21 cellular contexts compared by ENCODE assay signal in the genomic region with DNA sequence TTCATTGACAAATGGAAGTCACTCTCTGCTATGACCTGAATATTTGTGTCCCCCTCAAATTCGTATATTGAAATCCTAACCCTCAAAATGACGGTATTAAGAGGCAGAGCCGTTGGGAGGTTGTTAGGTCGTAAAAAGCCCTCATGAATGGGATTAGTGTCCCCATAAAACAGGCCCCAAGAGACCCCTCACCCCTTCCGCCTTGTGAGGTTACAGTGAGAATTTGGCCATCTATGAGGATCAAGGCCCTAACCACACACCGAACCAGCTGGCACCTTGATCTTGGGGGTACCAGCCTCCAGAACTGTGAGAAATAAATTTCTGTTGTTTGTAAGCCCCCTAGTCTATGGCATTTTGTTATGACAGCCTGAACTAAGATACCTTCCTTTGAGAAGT. TPM values are rescaled to one million over a fixed set of nuclear protein-coding genes. Genes with fewer than 3 reads are reported as not detected.
DNase-seq lines count a peak whose midpoint lies in the region; TF ChIP-seq lines count a peak whose summit lies in the region.
"Had no signal": no experiment of that assay in that cellular context is flagged by ENCODE, and none has a peak within 500 bp of the region (broad histone marks: within the 10 kb centered on the region; RNA-seq: fewer than 3 reads in every experiment).

No MANE protein-coding gene starts in this region.

- peak overlapping the region; percentile 9 for H3K4me2 ChIP-seq in mammary epithelial cell (ENCODE audit: insufficient read depth, low read depth, low read length)

- DNase-seq in left ventricle myocardium inferior: no peak
- DNase-seq in right atrium auricular region (ENCODE audit: low spot score): no peak
- no peak for DNase-seq in mammary epithelial cell
- DNase-seq in stimulated activated CD4-positive, alpha-beta T cell treated with anti-CD3 and anti-CD28 coated beads, Interleukin-1b, Interleukin-23, amount 100 ng/mL, for 48 hours: no peak
- DNase-seq in hepatic stellate cell (ENCODE audit: low spot score): no peak
- DNase-seq in T1000 (lab: John Stamatoyannopoulos, UW): no peak
- no peak for DNase-seq in NCI-H524 treated with DMSO at 0.1 percent for 48 hours (lab: John Stamatoyannopoulos, UW)
- DNase-seq: activated CD8-positive, alpha-beta memory T cell treated with anti-CD3 and anti-CD28 coated beads for 24 hours; amygdala; kidney; NCI-H1930; Peyer's patch; stimulated activated CD4-positive, alpha-beta T cell treated with anti-CD3 and anti-CD28 coated beads, Interleukin-15, amount 100 ng/mL, for 24 hours; substantia nigra had no signal

- peaks cover 34% of the 10 kb centered on the region for H3K4me1 Mint-ChIP-seq in nephron

- H3K36me3 ChIP-seq in left ventricle myocardium inferior: no peaks in the 10 kb centered on the region
- H3K36me3 ChIP-seq in right atrium auricular region: no peaks in the 10 kb centered on the region
- no peaks in the 10 kb centered on the region for H3K36me3 ChIP-seq in mammary epithelial cell (ENCODE audit: insufficient read depth, low read length)
- H3K36me3 ChIP-seq: Peyer's patch had no signal

- TF ChIP-seq CTCF in left ventricle myocardium inferior (IDR thresholded peaks at IDR 0.05; ENCODE audit: borderline replicate concordance) (no peak), right atrium auricular region (IDR thresholded peaks at IDR 0.05) (no peak), mammary epithelial cell (conservative IDR thresholded peaks at IDR 0.05 in 1 of 2, IDR thresholded peaks at IDR 0.05 in 1 of 2; ENCODE audit: extremely low read depth in 1 of 2, insufficient read depth in 1 of 2, low read depth in 1 of 2, low read length in 2 of 2) (no peak), nephron (IDR thresholded peaks at IDR 0.05; ENCODE audit: unreplicated experiment in 3 of 3) (no peak)

- peak overlapping the region; percentile 37 to 81 (median 58) for H3K27ac Mint-ChIP-seq in nephron
- H3K27ac Mint-ChIP-seq: WTC11 had no signal

- H3K9me3 Mint-ChIP-seq in nephron: no peaks in the 10 kb centered on the region
- H3K9me3 Mint-ChIP-seq: activated T-helper 2 cell treated with anti-CD3 and anti-CD28 coated beads, Interferon-gamma antibody, Interleukin-2, Interleukin-4, amounts not matched to agents 10 μg/mL and 5 μg/mL and 100 μg/mL, durations not matched to agents 14 hours and 24 hours and 36 hours had no signal

- CTCF ChIA-PET in mammary epithelial cell (lab: Charles Lee; ENCODE audit: low non-redundant PET): interaction anchor here (1.0 kb wide), 1 partner anchor 417 kb away, joined by 9 read pairs; no protein-coding TSS in a partner anchor

- no peak overlapping the region for H3K4me3 Mint-ChIP-seq in nephron
- H3K4me3 Mint-ChIP-seq: WTC11 had no signal

- peak overlapping the region; percentile 43 for H2AFZ ChIP-seq in mammary epithelial cell (ENCODE audit: low read depth, low read length)
- H2AFZ ChIP-seq: parathyroid adenoma had no signal

- no peaks in the 10 kb centered on the region for H3K27me3 ChIP-seq in left ventricle myocardium inferior (ENCODE audit: low read depth)
- H3K27me3 ChIP-seq in right atrium auricular region: no peaks in the 10 kb centered on the region
- no peaks in the 10 kb centered on the region for H3K27me3 ChIP-seq in mammary epithelial cell (ENCODE audit: insufficient read depth, low read length)
- H3K27me3 ChIP-seq: Peyer's patch had no signal

- H3K27ac ChIP-seq in left ventricle myocardium inferior (replicated peaks) (peak overlapping the region; percentile 50), right atrium auricular region (peak overlapping the region in 1 of 2 donors; percentile 40), mammary epithelial cell (ENCODE audit: insufficient read depth, low read depth, low read length) (peak overlapping the region; percentile 96)
- H3K27ac ChIP-seq: parathyroid adenoma, Peyer's patch had no signal

- BruUV-seq in mammary epithelial cell (replicated peaks; lab: Mats Ljungman, UMichigan): TSS peak; percentile 86

- dilution Hi-C loops in mammary epithelial cell (cut with HindIII; ENCODE audit: low sequenced_read_pairs): no loop called here

- H3K9ac ChIP-seq in mammary epithelial cell (ENCODE audit: insufficient read depth, low read length): peak overlapping the region; percentile 44
- H3K9ac ChIP-seq: parathyroid adenoma had no signal

- H3K4me1 ChIP-seq in left ventricle myocardium inferior (peaks cover 13% of the 10 kb centered on the region), right atrium auricular region (peaks cover 0 to 7% of the 10 kb centered on the region in 2 donors), mammary epithelial cell (ENCODE audit: insufficient read depth, low read length) (peaks cover 40% of the 10 kb centered on the region)
- H3K4me1 ChIP-seq: parathyroid adenoma, Peyer's patch had no signal

- H3K79me2 ChIP-seq in mammary epithelial cell (ENCODE audit: insufficient read depth, low read length): no peaks in the 10 kb centered on the region
- H3K79me2 ChIP-seq: parathyroid adenoma had no signal

- no peak overlapping the region for H3K4me3 ChIP-seq in left ventricle myocardium inferior
- no peak overlapping the region for H3K4me3 ChIP-seq in right atrium auricular region
- H3K4me3 ChIP-seq in mammary epithelial cell (replicated peaks in 1 of 3; ENCODE audit: insufficient read depth in 1 of 3, low read depth in 2 of 3, low read length in 3 of 3): no peak overlapping the region
- H3K4me3 ChIP-seq: coronary artery, Peyer's patch had no signal

- no peaks in the 10 kb centered on the region for H4K20me1 ChIP-seq in mammary epithelial cell (ENCODE audit: insufficient read depth, low read length)

- WGBS in mammary epithelial cell (ENCODE audit: low coverage, missing lambda C conversion rate): 73% methylated on average over 6 of the region's 6 CpGs

- H3K36me3 Mint-ChIP-seq in nephron (ENCODE audit: low read depth): no peaks in the 10 kb centered on the region
- H3K36me3 Mint-ChIP-seq: WTC11 had no signal

- in situ Hi-C loops in mammary epithelial cell (cut with MboI; ENCODE audit: low sequenced_read_pairs in 2 of 2): loop anchor here in 1 of 2 donors (10.0 kb wide), 1 partner anchor 146 kb away; no protein-coding TSS in a partner anchor

- no peaks in the 10 kb centered on the region for H3K27me3 Mint-ChIP-seq in nephron (ENCODE audit: low read depth)

- H3K9me3 ChIP-seq in left ventricle myocardium inferior (replicated peaks) (no peaks in the 10 kb centered on the region), right atrium auricular region (no peaks in the 10 kb centered on the region), mammary epithelial cell (replicated peaks; ENCODE audit: insufficient read depth, low read length) (peaks cover 4% of the 10 kb centered on the region)
- H3K9me3 ChIP-seq: Peyer's patch had no signal

- intact Hi-C loops in left ventricle myocardium inferior (cut with micrococcal nuclease): no loop called here
- intact Hi-C loops in mammary epithelial cell (cut with micrococcal nuclease): loop anchor here (1.0 to 10.0 kb wide), 9 partner anchors 98 to 726 kb away; a partner anchor contains a TSS

RNA-seq across cellular contexts. Expression of a gene that starts 52.5 kb away (rescaled TPM):
- total RNA-seq in left ventricle myocardium inferior (not detected), right atrium auricular region (not detected), mammary epithelial cell (under 1 TPM in 1 of 2 donors, not detected in 1; under 0.01 TPM)
- not detected for polyA plus RNA-seq in mammary epithelial cell
- not detected for polyA minus RNA-seq in mammary epithelial cell
- total RNA-seq: activated T-helper 2 cell treated with anti-CD3 and anti-CD28 coated beads, Interferon-gamma antibody, Interleukin-2, Interleukin-4, amounts not matched to agents 10 μg/mL and 5 μg/mL and 100 μg/mL, durations not matched to agents 14 hours and 24 hours and 36 hours; mononuclear cell; Peyer's patch; WTC11 had no signal
- polyA plus RNA-seq: esophagus had no signal
